ENCODE assay signal across 8 cellular contexts in the genomic region with DNA sequence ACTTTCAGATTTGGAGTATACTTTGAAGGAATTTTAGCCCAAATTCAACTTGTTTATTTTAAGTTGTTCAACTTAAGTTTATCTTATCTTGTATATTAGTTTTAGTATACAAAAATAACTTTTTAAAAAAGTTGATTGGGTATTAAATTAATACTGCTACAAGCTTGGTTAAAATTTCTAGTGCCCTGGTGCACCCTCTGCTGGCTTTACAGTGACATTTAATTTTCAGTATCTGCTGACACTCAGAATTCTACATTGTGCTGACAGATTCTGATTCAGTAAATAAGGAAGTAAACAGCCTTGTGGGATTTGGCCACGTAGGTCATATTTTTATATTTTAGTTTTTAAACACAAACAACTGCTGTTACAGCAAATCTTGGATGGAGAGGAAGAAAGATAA. TPM values are rescaled to one million over a fixed set of nuclear protein-coding genes. Genes with fewer than 3 reads are reported as not detected.
DNase-seq lines count a peak whose midpoint lies in the region; ATAC-seq and TF ChIP-seq lines count a peak whose summit lies in the region.

No MANE protein-coding gene starts in this region.

- H3K4me3 ChIP-seq in cardiac fibroblast (replicated peaks in 1 of 2; ENCODE audit: low read depth in 2 of 2, low read length in 2 of 2) = no peak overlapping the region

- no peak for ATAC-seq in GM21619 (IDR thresholded peaks at IDR 0.05; ENCODE audit: unreplicated experiment)
- no peak for ATAC-seq in GM18511 (IDR thresholded peaks at IDR 0.05; ENCODE audit: unreplicated experiment)

- H3K4me3 Mint-ChIP-seq in nephron progenitor cell = no peak overlapping the region
- no peak overlapping the region for H3K4me3 Mint-ChIP-seq in activated naive CD8-positive, alpha-beta T cell treated with anti-CD3 and anti-CD28 coated beads for 36 hours

- H3K27me3 Mint-ChIP-seq in nephron progenitor cell (ENCODE audit: low read depth, poor library complexity) = peaks cover 13% of the 10 kb centered on the region
- peaks cover 40% of the 10 kb centered on the region for H3K27me3 Mint-ChIP-seq in activated naive CD8-positive, alpha-beta T cell treated with anti-CD3 and anti-CD28 coated beads for 36 hours

- H3K4me1 Mint-ChIP-seq in nephron progenitor cell = peaks cover 25% of the 10 kb centered on the region
- peaks cover 6% of the 10 kb centered on the region for H3K4me1 Mint-ChIP-seq in activated naive CD8-positive, alpha-beta T cell treated with anti-CD3 and anti-CD28 coated beads for 36 hours

- peak; percentile 16 for DNase-seq in activated CD4-positive, alpha-beta T cell treated with anti-CD3 and anti-CD28 coated beads for 48 hours
- no peak for DNase-seq in activated CD4-positive, alpha-beta T cell treated with anti-CD3 and anti-CD28 coated beads, Interleukin-2, amount 50 U/mL, for 4 hours
- DNase-seq in NCI-H2227 treated with DMSO at 0.1 percent for 48 hours (lab: John Stamatoyannopoulos, UW) (peak; percentile 27), cardiac fibroblast (ENCODE audit: low read depth in 2 of 2) (peak; percentile 39 to 47), nephron progenitor cell (peak; percentile 12)
- no peak for DNase-seq in activated naive CD8-positive, alpha-beta T cell treated with anti-CD3 and anti-CD28 coated beads for 36 hours

- H3K9me3 Mint-ChIP-seq in nephron progenitor cell = peaks cover 49% of the 10 kb centered on the region
- H3K9me3 Mint-ChIP-seq in activated naive CD8-positive, alpha-beta T cell treated with anti-CD3 and anti-CD28 coated beads for 36 hours = peaks cover 2% of the 10 kb centered on the region

- TF ChIP-seq CTCF in cardiac fibroblast (IDR thresholded peaks at IDR 0.05; ENCODE audit: low read depth, low read length) (no peak), nephron progenitor cell (IDR thresholded peaks at IDR 0.05) (peak; percentile 43)

- no peak overlapping the region for H3K27ac Mint-ChIP-seq in nephron progenitor cell
- no peak overlapping the region for H3K27ac Mint-ChIP-seq in activated naive CD8-positive, alpha-beta T cell treated with anti-CD3 and anti-CD28 coated beads for 36 hours

- peaks cover 12% of the 10 kb centered on the region for H3K36me3 Mint-ChIP-seq in nephron progenitor cell (ENCODE audit: low read depth)
- H3K36me3 Mint-ChIP-seq in activated naive CD8-positive, alpha-beta T cell treated with anti-CD3 and anti-CD28 coated beads for 36 hours = no peaks in the 10 kb centered on the region

RNA-seq across cellular contexts. Expression of a gene that starts 2.9 kb away (rescaled TPM):
- total RNA-seq in activated naive CD8-positive, alpha-beta T cell treated with anti-CD3 and anti-CD28 coated beads for 36 hours = 1 to 10 TPM; 1.3 to 1.4 TPM

Comparison
In these comparisons a context has a peak if more than half of its experiments do, and no peak if none do; other contexts are left out.
1. DNase-seq: peak in activated CD4-positive, alpha-beta T cell treated with anti-CD3 and anti-CD28 coated beads for 48 hours (single experiment), NCI-H2227 treated with DMSO at 0.1 percent for 48 hours (single experiment), cardiac fibroblast (2 of 2) and nephron progenitor cell (single experiment); none in activated CD4-positive, alpha-beta T cell treated with anti-CD3 and anti-CD28 coated beads, Interleukin-2, amount 50 U/mL, for 4 hours (0 of 2) and activated naive CD8-positive, alpha-beta T cell treated with anti-CD3 and anti-CD28 coated beads for 36 hours (single experiment).